8 cellular contexts compared by ENCODE assay signal in genomic region chr7:66055321-66055956, GRCh38. TPM values are rescaled to one million over a fixed set of nuclear protein-coding genes. Genes with fewer than 3 reads are reported as not detected.
DNase-seq lines count a peak whose midpoint lies in the region; ATAC-seq and TF ChIP-seq lines count a peak whose summit lies in the region.
"Had no signal": no experiment of that assay in that cellular context is flagged by ENCODE, and none has a peak within 500 bp of the region (broad histone marks: within the 10 kb centered on the region; RNA-seq: fewer than 3 reads in every experiment).

No MANE protein-coding gene starts in this region.

- H3K4me2 ChIP-seq in trophoblast cell (ENCODE audit: low read length) = no peak overlapping the region

- no peaks in the 10 kb centered on the region for H3K79me1 ChIP-seq in trophoblast cell (ENCODE audit: low read length)

- H3K27ac ChIP-seq in trophoblast cell (ENCODE audit: low read depth, low read length) = no peak overlapping the region
- H3K27ac ChIP-seq in prostate gland = no peak overlapping the region
- H3K27ac ChIP-seq: ovary had no signal

- H4K91ac ChIP-seq in trophoblast cell (ENCODE audit: low read depth, low read length) = no peak overlapping the region

- H4K12ac ChIP-seq in trophoblast cell (ENCODE audit: low read depth, low read length) = no peak overlapping the region

- no peak overlapping the region for H3K4ac ChIP-seq in trophoblast cell (ENCODE audit: low read depth, low read length)

- no peak overlapping the region for H3K4me3 ChIP-seq in trophoblast cell (ENCODE audit: low read depth, low read length)
- no peak overlapping the region for H3K4me3 ChIP-seq in prostate gland
- H3K4me3 ChIP-seq: ovary had no signal

- no CpG with 5 or more reads among the region's 9 CpGs for WGBS in trophoblast cell (ENCODE audit: extremely low coverage, insufficient coverage, insufficient read length)
- WGBS in prostate gland = 90% methylated on average over 9 of the region's 9 CpGs

- H3K36me3 ChIP-seq in trophoblast cell (ENCODE audit: control insufficient read depth in 1 of 2, insufficient read depth in 2 of 2, low read length in 2 of 2) (no peaks in the 10 kb centered on the region), prostate gland (no peaks in the 10 kb centered on the region)
- H3K36me3 ChIP-seq: ovary had no signal

- DNase-seq in trophoblast cell (peak; percentile 33 to 78), HUDEP-2 (lab: John Stamatoyannopoulos, UW; ENCODE audit: unreplicated experiment in 76 of 76) (no peak), prostate gland (ENCODE audit: low spot score) (no peak)
- DNase-seq in stimulated activated CD4-positive, alpha-beta T cell treated with anti-CD3 and anti-CD28 coated beads, Interleukin-4, amount 100 ng/mL, for 1 hour = no peak
- DNase-seq: ovary had no signal

- no peak overlapping the region for H2BK5ac ChIP-seq in trophoblast cell (ENCODE audit: low read depth, low read length, poor library complexity)

- H3K27me3 ChIP-seq in trophoblast cell (ENCODE audit: insufficient read depth, low read length) (no peaks in the 10 kb centered on the region), prostate gland (replicated peaks; ENCODE audit: insufficient read depth) (no peaks in the 10 kb centered on the region)
- H3K27me3 ChIP-seq: ovary had no signal

- TF ChIP-seq POLR2A in prostate gland (IDR thresholded peaks at IDR 0.05) = no peak

- H3K9me3 ChIP-seq in trophoblast cell (ENCODE audit: insufficient read depth, low read depth, low read length) = no peaks in the 10 kb centered on the region
- H3K9me3 ChIP-seq in prostate gland = no peaks in the 10 kb centered on the region
- H3K9me3 ChIP-seq: ovary had no signal

- no peak overlapping the region for H2BK120ac ChIP-seq in trophoblast cell (ENCODE audit: insufficient read depth, low read length, poor library complexity)

- H2BK12ac ChIP-seq in trophoblast cell (ENCODE audit: low read length) = no peak overlapping the region

- TF ChIP-seq CTCF in prostate gland (IDR thresholded peaks at IDR 0.05) = no peak

- ATAC-seq in GM18870 (IDR thresholded peaks at IDR 0.05; ENCODE audit: unreplicated experiment) = peak; percentile 86
- ATAC-seq in GM21825 (IDR thresholded peaks at IDR 0.05; ENCODE audit: unreplicated experiment) = peak; percentile 80
- peak; percentile 67 for ATAC-seq in HG03442 (IDR thresholded peaks at IDR 0.05; ENCODE audit: unreplicated experiment)

- H3K4me1 ChIP-seq in trophoblast cell (ENCODE audit: control insufficient read depth in 1 of 2, insufficient read depth in 2 of 2, low read length in 2 of 2) (no peaks in the 10 kb centered on the region), prostate gland (replicated peaks) (no peaks in the 10 kb centered on the region)

- H3K18ac ChIP-seq in trophoblast cell (ENCODE audit: low read length) = no peak overlapping the region

- no peaks in the 10 kb centered on the region for H3K79me2 ChIP-seq in trophoblast cell (ENCODE audit: control insufficient read depth, insufficient read depth, low read length, poor library complexity)

- no peak overlapping the region for H2AFZ ChIP-seq in trophoblast cell (ENCODE audit: insufficient read depth, low read length, poor library complexity)

- H3K14ac ChIP-seq in trophoblast cell (ENCODE audit: low read length) = no peak overlapping the region

- intact Hi-C loops in prostate gland (cut with DNase I) = no loop called here

- no peak overlapping the region for H3K23ac ChIP-seq in trophoblast cell (ENCODE audit: low read length)

- no peak overlapping the region for H2AK5ac ChIP-seq in trophoblast cell (ENCODE audit: low read length)

- H4K8ac ChIP-seq in trophoblast cell (ENCODE audit: low read depth, low read length) = no peak overlapping the region

- H3K9ac ChIP-seq in trophoblast cell (ENCODE audit: low read length) = no peak overlapping the region

RNA-seq across cellular contexts. Expression of gene ASL, which starts 20.2 kb away (rescaled TPM):
- 16.5 and 17.4 TPM in 2 replicates for polyA plus RNA-seq in trophoblast cell (2013)
- 10 to 100 TPM; 24.0 to 36.4 TPM for total RNA-seq in prostate gland

RNA-seq across cellular contexts. Expression of gene CRCP, which starts 59.2 kb away (rescaled TPM):
- 12.0 and 12.2 TPM in 2 replicates for polyA plus RNA-seq in trophoblast cell (2013)
- 10 to 100 TPM; 37.9 to 48.1 TPM for total RNA-seq in prostate gland

Comparison
In these comparisons a context has a peak if more than half of its experiments do, and no peak if none do; other contexts are left out.
1. DNase-seq: peak in trophoblast cell (2 of 2); none in HUDEP-2 (0 of 76), stimulated activated CD4-positive, alpha-beta T cell treated with anti-CD3 and anti-CD28 coated beads, Interleukin-4, amount 100 ng/mL, for 1 hour (single experiment) and prostate gland (single experiment).
2. Peak in every context shown above with its lines, with median percentiles within 50 percentile points of each other: ATAC-seq.